8 cellular contexts compared by ENCODE assay signal in the genomic region with DNA sequence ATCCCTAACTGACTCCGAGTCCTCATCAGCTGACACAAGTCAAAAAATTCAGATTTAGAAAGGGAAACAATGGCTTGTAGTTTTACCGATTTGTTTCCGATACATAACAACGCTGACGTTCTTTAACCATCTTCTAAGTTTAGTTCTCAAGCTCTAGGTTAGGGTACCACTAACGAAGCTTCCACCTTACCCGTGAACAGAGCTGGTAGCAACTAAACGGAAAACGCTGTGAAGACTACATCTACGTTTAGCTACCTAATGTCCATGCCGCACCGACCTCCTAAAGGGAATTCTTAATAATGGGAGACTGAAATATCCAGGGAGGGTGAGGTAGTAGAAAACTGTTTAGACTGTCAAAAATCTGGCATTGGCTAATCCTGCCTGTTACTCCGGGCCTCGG. TPM values are rescaled to one million over a fixed set of nuclear protein-coding genes. Genes with fewer than 3 reads are reported as not detected.
DNase-seq lines count a peak whose midpoint lies in the region; ATAC-seq lines count a peak whose summit lies in the region.

No MANE protein-coding gene starts in this region.

- peak overlapping the region; percentile 57 to 99 (median 97) for H3K9ac ChIP-seq in subcutaneous abdominal adipose tissue (ENCODE audit: low read length in 5 of 5)

- H3K4me1 Mint-ChIP-seq in T-helper 1 cell treated with Interleukin-12 subunit alpha and Interleukin-12 subunit beta and Interleukin-4 antibody, amounts not matched to agents 30 μg/mL and 1 μg/mL, for 36 hours (ENCODE audit: low read depth): peaks cover 31% of the 10 kb centered on the region
- peaks cover 34% of the 10 kb centered on the region for H3K4me1 Mint-ChIP-seq in activated T-helper 2 cell treated with anti-CD3 and anti-CD28 coated beads, Interferon-gamma antibody, Interleukin-2, Interleukin-4, amounts not matched to agents 10 μg/mL and 5 μg/mL and 100 μg/mL, durations not matched to agents 14 hours and 24 hours and 36 hours (ENCODE audit: low read depth)
- peaks cover 34 to 38% of the 10 kb centered on the region in 2 donors for H3K4me1 Mint-ChIP-seq in immature natural killer cell

- H3K4me3 Mint-ChIP-seq in T-helper 1 cell treated with Interleukin-12 subunit alpha and Interleukin-12 subunit beta and Interleukin-4 antibody, amounts not matched to agents 30 μg/mL and 1 μg/mL, for 36 hours: peak overlapping the region; percentile 97
- peak overlapping the region; percentile 98 for H3K4me3 Mint-ChIP-seq in activated T-helper 2 cell treated with anti-CD3 and anti-CD28 coated beads, Interferon-gamma antibody, Interleukin-2, Interleukin-4, amounts not matched to agents 10 μg/mL and 5 μg/mL and 100 μg/mL, durations not matched to agents 14 hours and 24 hours and 36 hours (ENCODE audit: low read depth)
- H3K4me3 Mint-ChIP-seq in immature natural killer cell: peak overlapping the region; percentile 92 to 99 (median 99)

- no peaks in the 10 kb centered on the region for H3K9me3 ChIP-seq in subcutaneous abdominal adipose tissue (ENCODE audit: control insufficient read depth in 5 of 5, low read length in 5 of 5)

- H3K27ac ChIP-seq in subcutaneous abdominal adipose tissue (ENCODE audit: low read depth, low read length): peak overlapping the region; percentile 92

- DNase-seq in T-helper 1 cell (no peak), immature natural killer cell (no peak), AML-193 (lab: John Stamatoyannopoulos, UW) (no peak), globus pallidus (ENCODE audit: low spot score) (no peak)
- DNase-seq in activated T-helper 2 cell treated with anti-CD3 and anti-CD28 coated beads, Interferon-gamma antibody, Interleukin-2, Interleukin-4, amounts not matched to agents 10 μg/mL and 5 μg/mL and 100 μg/mL, durations not matched to agents 14 hours and 24 hours and 36 hours (ENCODE audit: low spot score): no peak

- H3K36me3 ChIP-seq in subcutaneous abdominal adipose tissue (ENCODE audit: control insufficient read depth in 5 of 5, insufficient read depth in 5 of 5, low read length in 5 of 5): peaks cover 0 to 22% (median 14%) of the 10 kb centered on the region in 5 donors

- H3K36me3 Mint-ChIP-seq in T-helper 1 cell treated with Interleukin-12 subunit alpha and Interleukin-12 subunit beta and Interleukin-4 antibody, amounts not matched to agents 30 μg/mL and 1 μg/mL, for 36 hours (ENCODE audit: low read depth): peaks cover 16% of the 10 kb centered on the region
- H3K36me3 Mint-ChIP-seq in activated T-helper 2 cell treated with anti-CD3 and anti-CD28 coated beads, Interferon-gamma antibody, Interleukin-2, Interleukin-4, amounts not matched to agents 10 μg/mL and 5 μg/mL and 100 μg/mL, durations not matched to agents 14 hours and 24 hours and 36 hours (ENCODE audit: low read depth): peaks cover 45% of the 10 kb centered on the region
- H3K36me3 Mint-ChIP-seq in immature natural killer cell: peaks cover 0 to 7% (median 0%) of the 10 kb centered on the region in 3 donors

- H3K27me3 Mint-ChIP-seq in T-helper 1 cell treated with Interleukin-12 subunit alpha and Interleukin-12 subunit beta and Interleukin-4 antibody, amounts not matched to agents 30 μg/mL and 1 μg/mL, for 36 hours (ENCODE audit: low read depth): no peaks in the 10 kb centered on the region
- H3K27me3 Mint-ChIP-seq in activated T-helper 2 cell treated with anti-CD3 and anti-CD28 coated beads, Interferon-gamma antibody, Interleukin-2, Interleukin-4, amounts not matched to agents 10 μg/mL and 5 μg/mL and 100 μg/mL, durations not matched to agents 14 hours and 24 hours and 36 hours (ENCODE audit: low read depth): no peaks in the 10 kb centered on the region
- peaks cover 5 to 16% (median 13%) of the 10 kb centered on the region in 3 donors for H3K27me3 Mint-ChIP-seq in immature natural killer cell (ENCODE audit: low read depth in 3 of 3)

- no peaks in the 10 kb centered on the region for H3K9me3 Mint-ChIP-seq in T-helper 1 cell treated with Interleukin-12 subunit alpha and Interleukin-12 subunit beta and Interleukin-4 antibody, amounts not matched to agents 30 μg/mL and 1 μg/mL, for 36 hours
- H3K9me3 Mint-ChIP-seq in activated T-helper 2 cell treated with anti-CD3 and anti-CD28 coated beads, Interferon-gamma antibody, Interleukin-2, Interleukin-4, amounts not matched to agents 10 μg/mL and 5 μg/mL and 100 μg/mL, durations not matched to agents 14 hours and 24 hours and 36 hours: no peaks in the 10 kb centered on the region
- H3K9me3 Mint-ChIP-seq in immature natural killer cell: no peaks in the 10 kb centered on the region

- peak overlapping the region; percentile 92 to 97 (median 96) for H3K4me3 ChIP-seq in subcutaneous abdominal adipose tissue (ENCODE audit: low read depth in 1 of 5, low read length in 5 of 5)

- ATAC-seq in HG03571 (IDR thresholded peaks at IDR 0.05; ENCODE audit: unreplicated experiment): no peak

- intact Hi-C loops in activated T-helper 2 cell treated with anti-CD3 and anti-CD28 coated beads, Interferon-gamma antibody, Interleukin-2, Interleukin-4, amounts not matched to agents 10 μg/mL and 5 μg/mL and 100 μg/mL, durations not matched to agents 14 hours and 24 hours and 36 hours (cut with micrococcal nuclease): loop anchor here (2.0 to 5.0 kb wide), 2 partner anchors 44 to 1394 kb away; partner anchors contain the start of genes RHOG and TSSC4

- H3K27ac Mint-ChIP-seq in T-helper 1 cell treated with Interleukin-12 subunit alpha and Interleukin-12 subunit beta and Interleukin-4 antibody, amounts not matched to agents 30 μg/mL and 1 μg/mL, for 36 hours: peak overlapping the region; percentile 98
- H3K27ac Mint-ChIP-seq in activated T-helper 2 cell treated with anti-CD3 and anti-CD28 coated beads, Interferon-gamma antibody, Interleukin-2, Interleukin-4, amounts not matched to agents 10 μg/mL and 5 μg/mL and 100 μg/mL, durations not matched to agents 14 hours and 24 hours and 36 hours: peak overlapping the region; percentile 95
- peak overlapping the region; percentile 99 to 100 (median 99) for H3K27ac Mint-ChIP-seq in immature natural killer cell

- H3K27me3 ChIP-seq in subcutaneous abdominal adipose tissue (ENCODE audit: control insufficient read depth in 5 of 5, insufficient read depth in 4 of 5, low read length in 5 of 5): no peaks in the 10 kb centered on the region

- H3K4me1 ChIP-seq in subcutaneous abdominal adipose tissue (ENCODE audit: control insufficient read depth in 5 of 5, insufficient read depth in 5 of 5, low read length in 5 of 5): peaks cover 3 to 30% (median 24%) of the 10 kb centered on the region in 5 donors

RNA-seq across cellular contexts. Expression of gene NUP98, which starts 1.0 kb away (rescaled TPM):
- total RNA-seq in activated T-helper 2 cell treated with anti-CD3 and anti-CD28 coated beads, Interferon-gamma antibody, Interleukin-2, Interleukin-4, amounts not matched to agents 10 μg/mL and 5 μg/mL and 100 μg/mL, durations not matched to agents 14 hours and 24 hours and 36 hours: 123 and 131 TPM in 2 replicates
- 10 to 100 TPM; 16.2 to 38.1 (median 20.5) TPM for polyA plus RNA-seq in immature natural killer cell

RNA-seq across cellular contexts. Expression of gene PGAP2, which starts 12.0 kb away (rescaled TPM):
- total RNA-seq in activated T-helper 2 cell treated with anti-CD3 and anti-CD28 coated beads, Interferon-gamma antibody, Interleukin-2, Interleukin-4, amounts not matched to agents 10 μg/mL and 5 μg/mL and 100 μg/mL, durations not matched to agents 14 hours and 24 hours and 36 hours: 23.8 and 30.3 TPM in 2 replicates
- 10 to 100 TPM in 2 of 3 donors, not detected in 1; 10.7 to 16.1 TPM for polyA plus RNA-seq in immature natural killer cell

RNA-seq across cellular contexts. Expression of gene RHOG, which starts 44.4 kb away (rescaled TPM):
- total RNA-seq in activated T-helper 2 cell treated with anti-CD3 and anti-CD28 coated beads, Interferon-gamma antibody, Interleukin-2, Interleukin-4, amounts not matched to agents 10 μg/mL and 5 μg/mL and 100 μg/mL, durations not matched to agents 14 hours and 24 hours and 36 hours: 174 and 177 TPM in 2 replicates
- 100 to 1,000 TPM; 167 to 292 (median 199) TPM for polyA plus RNA-seq in immature natural killer cell

RNA-seq across cellular contexts. Expression of gene STIM1, which starts 59.1 kb away (rescaled TPM):
- total RNA-seq in activated T-helper 2 cell treated with anti-CD3 and anti-CD28 coated beads, Interferon-gamma antibody, Interleukin-2, Interleukin-4, amounts not matched to agents 10 μg/mL and 5 μg/mL and 100 μg/mL, durations not matched to agents 14 hours and 24 hours and 36 hours: 77.6 and 78.0 TPM in 2 replicates
- polyA plus RNA-seq in immature natural killer cell: 10 to 100 TPM; 28.7 to 53.1 (median 45.5) TPM
